ENCODE assay signal across 17 cellular contexts in the genomic region with DNA sequence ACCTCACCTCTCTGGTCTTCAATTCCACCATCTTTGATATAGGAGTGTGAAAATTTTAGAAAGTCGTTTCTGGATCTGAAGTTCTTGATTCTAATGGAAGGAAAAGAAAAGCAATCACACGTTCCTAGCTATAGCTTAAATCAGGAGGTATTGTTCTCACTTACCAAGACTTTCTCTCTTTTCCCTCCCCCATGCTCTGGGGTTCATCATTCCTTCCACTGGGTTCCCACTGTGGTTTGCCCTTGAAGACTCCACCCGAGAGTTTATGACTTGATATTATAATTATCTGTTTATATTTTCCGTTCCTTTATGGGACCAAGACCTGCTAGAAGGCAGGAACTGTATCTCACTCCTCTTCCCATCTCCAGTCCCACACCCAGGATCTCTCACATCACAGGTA.
"Had no signal": no experiment of that assay in that cellular context is flagged by ENCODE, and none has a peak within 500 bp of the region (broad histone marks: within the 10 kb centered on the region; RNA-seq: fewer than 3 reads in every experiment).

No MANE protein-coding gene starts in this region.

- H3K27me3 Mint-ChIP-seq: naive B cell had no signal

- H3K36me3 Mint-ChIP-seq: naive B cell had no signal

- DNase-seq: effector memory CD4-positive, alpha-beta T cell; gastrocnemius medialis; heart right ventricle; hypothalamus; kidney glomerular epithelial cell; mesendoderm; naive B cell; occipital lobe; pancreas; right lobe of liver; stimulated activated CD4-positive, alpha-beta T cell treated with anti-CD3 and anti-CD28 coated beads, Interleukin-2, amount 100 ng/mL, for 24 hours; stomach; substantia nigra; transverse colon had no signal

- H3K27ac Mint-ChIP-seq: nephron, progenitor cell of endocrine pancreas had no signal

- H3K4me3 Mint-ChIP-seq: naive B cell, nephron had no signal

- H3K4me1 Mint-ChIP-seq: naive B cell, nephron had no signal

- H3K9me3 Mint-ChIP-seq: naive B cell, nephron had no signal

- ATAC-seq: esophagus mucosa, gastrocnemius medialis, heart right ventricle, pancreas, right lobe of liver had no signal
